1 cellular context compared by ENCODE assay signal in the genomic region with DNA sequence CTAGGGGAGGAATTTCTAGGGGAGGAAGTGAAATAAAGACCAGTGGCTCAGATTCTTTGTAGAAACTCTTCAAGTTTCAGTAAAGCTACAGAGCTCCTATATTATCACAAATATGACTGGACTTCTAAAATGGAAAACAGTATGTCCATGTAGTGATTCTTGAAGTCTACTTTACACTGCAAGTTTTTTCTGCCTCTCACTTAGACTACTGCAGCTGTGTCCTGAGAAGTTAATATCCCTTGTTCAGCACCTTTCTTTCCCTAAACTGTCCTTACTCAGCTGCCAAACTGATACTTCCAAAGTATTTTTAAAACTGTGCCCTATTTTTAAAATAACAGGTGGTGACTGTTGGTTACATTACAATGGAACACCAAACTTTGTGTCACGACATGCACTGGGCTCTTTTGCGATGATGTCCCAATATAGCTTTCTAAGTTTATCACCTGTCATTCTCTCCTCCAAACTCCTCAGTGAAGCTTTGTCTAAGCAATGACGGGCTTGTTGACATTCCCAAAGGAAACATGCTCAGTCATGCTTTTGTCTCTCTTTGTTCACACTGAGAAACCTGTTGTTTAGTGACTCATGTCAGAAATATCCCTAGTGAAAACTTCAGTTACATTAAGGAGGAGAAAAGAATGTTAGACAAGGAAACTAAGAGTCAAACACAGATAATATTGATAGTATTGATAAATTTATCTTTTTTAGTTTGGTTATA.
TF ChIP-seq lines count a peak whose summit lies in the region.

No MANE protein-coding gene starts in this region.

TF ChIP-seq in SK-N-SH treated with all-trans-retinoic acid at 6 μM for 48 hours, 23 proteins besides CTCF, POLR2A, EP300 and RAD21 (continued from another document):
- TF ChIP-seq CSRNP3 (CRISPR knock-in tag; IDR thresholded peaks at IDR 0.05) (no peak), CSDC2 (CRISPR knock-in tag; IDR thresholded peaks at IDR 0.05) (no peak), ZC3H10 (CRISPR knock-in tag; IDR thresholded peaks at IDR 0.05) (no peak), ZFP3 (CRISPR knock-in tag; IDR thresholded peaks at IDR 0.05) (no peak), PPARA (CRISPR knock-in tag; IDR thresholded peaks at IDR 0.05; ENCODE audit: borderline replicate concordance) (no peak), TOX (CRISPR knock-in tag; IDR thresholded peaks at IDR 0.05; ENCODE audit: borderline replicate concordance) (no peak), SNAI2 (CRISPR knock-in tag; IDR thresholded peaks at IDR 0.05) (no peak), ESRRG (CRISPR knock-in tag; IDR thresholded peaks at IDR 0.05) (no peak), ARNTL (CRISPR knock-in tag; IDR thresholded peaks at IDR 0.05; ENCODE audit: borderline replicate concordance, low read depth) (no peak), OSR1 (CRISPR knock-in tag; IDR thresholded peaks at IDR 0.05) (no peak)
- TF ChIP-seq, protein P1, sequence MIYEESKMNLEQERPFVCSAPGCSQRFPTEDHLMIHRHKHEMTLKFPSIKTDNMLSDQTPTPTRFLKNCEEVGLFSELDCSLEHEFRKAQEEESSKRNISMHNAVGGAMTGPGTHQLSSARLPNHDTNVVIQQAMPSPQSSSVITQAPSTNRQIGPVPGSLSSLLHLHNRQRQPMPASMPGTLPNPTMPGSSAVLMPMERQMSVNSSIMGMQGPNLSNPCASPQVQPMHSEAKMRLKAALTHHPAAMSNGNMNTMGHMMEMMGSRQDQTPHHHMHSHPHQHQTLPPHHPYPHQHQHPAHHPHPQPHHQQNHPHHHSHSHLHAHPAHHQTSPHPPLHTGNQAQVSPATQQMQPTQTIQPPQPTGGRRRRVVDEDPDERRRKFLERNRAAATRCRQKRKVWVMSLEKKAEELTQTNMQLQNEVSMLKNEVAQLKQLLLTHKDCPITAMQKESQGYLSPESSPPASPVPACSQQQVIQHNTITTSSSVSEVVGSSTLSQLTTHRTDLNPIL (CRISPR knock-in tag; IDR thresholded peaks at IDR 0.05; ENCODE audit: low read depth), result no peak
